Comparison of ENCODE assay signal across 8 cellular contexts in genomic region chr5:126780165-126780827, GRCh38.
DNase-seq lines count a peak whose midpoint lies in the region; ATAC-seq and TF ChIP-seq lines count a peak whose summit lies in the region.

No MANE protein-coding gene starts in this region.

- H3K27me3 ChIP-seq in SU-DHL-6 (ENCODE audit: low read length): no peaks in the 10 kb centered on the region

- peaks cover 26% of the 10 kb centered on the region for H4K20me1 ChIP-seq in SU-DHL-6 (ENCODE audit: low read depth, low read length)

- no peaks in the 10 kb centered on the region for H3K9me3 ChIP-seq in SU-DHL-6 (ENCODE audit: insufficient read depth, low read length)

- ATAC-seq in stimulated activated effector memory CD8-positive, alpha-beta T cell treated with anti-CD3 and anti-CD28 coated beads, Interleukin-12 subunit alpha, Interleukin-12 subunit beta, amount 100 ng/mL, for 72 hours: no peak
- no peak for ATAC-seq in GM21528 (IDR thresholded peaks at IDR 0.05; ENCODE audit: low FRiP score, unreplicated experiment)

- peak overlapping the region; percentile 99 for H3K9ac ChIP-seq in SU-DHL-6 (ENCODE audit: low read length)

- peak overlapping the region; percentile 97 for H3K27ac Mint-ChIP-seq in stimulated activated effector memory CD8-positive, alpha-beta T cell treated with anti-CD3 and anti-CD28 coated beads, Interleukin-12 subunit alpha, Interleukin-12 subunit beta, amount 100 ng/mL, for 72 hours

- no peaks in the 10 kb centered on the region for H3K9me2 ChIP-seq in SU-DHL-6 (replicated peaks; ENCODE audit: insufficient read depth, low read length)

- peaks cover 77% of the 10 kb centered on the region for H3K79me2 ChIP-seq in SU-DHL-6 (ENCODE audit: insufficient read depth, low read length)

- peaks cover 6% of the 10 kb centered on the region; the same call in 1 of the 2 replicates for H3K36me3 ChIP-seq in SU-DHL-6 (ENCODE audit: low read length)

- no peak overlapping the region for H2AFZ ChIP-seq in SU-DHL-6 (ENCODE audit: low read depth, low read length, severe bottlenecking)

- H3K4me2 ChIP-seq in SU-DHL-6 (ENCODE audit: low read depth, low read length, poor library complexity, severe bottlenecking): peak overlapping the region; percentile 60

- peak overlapping the region; percentile 75 for H3K4me3 ChIP-seq in SU-DHL-6 (ENCODE audit: insufficient read depth, low read length, poor library complexity, severe bottlenecking)

- no peaks in the 10 kb centered on the region for H3K9me3 Mint-ChIP-seq in stimulated activated effector memory CD8-positive, alpha-beta T cell treated with anti-CD3 and anti-CD28 coated beads, Interleukin-12 subunit alpha, Interleukin-12 subunit beta, amount 100 ng/mL, for 72 hours

- H3K36me3 Mint-ChIP-seq in stimulated activated effector memory CD8-positive, alpha-beta T cell treated with anti-CD3 and anti-CD28 coated beads, Interleukin-12 subunit alpha, Interleukin-12 subunit beta, amount 100 ng/mL, for 72 hours: peaks cover 82% of the 10 kb centered on the region

- H3F3A ChIP-seq in SU-DHL-6 (ENCODE audit: insufficient read depth): peaks cover 16% of the 10 kb centered on the region

- peak overlapping the region; percentile 97; the same call in 1 of the 2 replicates for H3K27ac ChIP-seq in SU-DHL-6 (ENCODE audit: low read depth, low read length)

- DNase-seq in NCI-H82 (lab: John Stamatoyannopoulos, UW) (peak; percentile 65), NCI-H82 treated with DMSO at 0.1 percent for 48 hours (lab: John Stamatoyannopoulos, UW; ENCODE audit: unreplicated experiment) (no peak), LoVo (ENCODE audit: low spot score) (peak; percentile 49), brain pericyte (ENCODE audit: low read depth, low spot score) (peak; percentile 21), kidney tubule cell (ENCODE audit: low spot score) (peak; percentile 64)
- DNase-seq in stimulated activated effector memory CD8-positive, alpha-beta T cell treated with anti-CD3 and anti-CD28 coated beads, Interleukin-12 subunit alpha, Interleukin-12 subunit beta, amount 100 ng/mL, for 72 hours (ENCODE audit: low spot score in 2 of 2): no peak

- H3K4me3 Mint-ChIP-seq in stimulated activated effector memory CD8-positive, alpha-beta T cell treated with anti-CD3 and anti-CD28 coated beads, Interleukin-12 subunit alpha, Interleukin-12 subunit beta, amount 100 ng/mL, for 72 hours: peak overlapping the region; percentile 97

- H3K4me1 Mint-ChIP-seq in stimulated activated effector memory CD8-positive, alpha-beta T cell treated with anti-CD3 and anti-CD28 coated beads, Interleukin-12 subunit alpha, Interleukin-12 subunit beta, amount 100 ng/mL, for 72 hours: peaks cover 7% of the 10 kb centered on the region

- TF ChIP-seq CTCF in SU-DHL-6 (IDR thresholded peaks at IDR 0.05; ENCODE audit: insufficient read depth, low read length, poor library complexity, severe bottlenecking): peak; percentile 73

Comparison
In these comparisons a context has a peak if more than half of its experiments do, and no peak if none do; other contexts are left out.
1. DNase-seq: peak in NCI-H82 (single experiment), LoVo (single experiment), brain pericyte (single experiment) and kidney tubule cell (single experiment); none in NCI-H82 treated with DMSO at 0.1 percent for 48 hours (single experiment) and stimulated activated effector memory CD8-positive, alpha-beta T cell treated with anti-CD3 and anti-CD28 coated beads, Interleukin-12 subunit alpha, Interleukin-12 subunit beta, amount 100 ng/mL, for 72 hours (0 of 2).